Comparison of ENCODE assay signal across 18 cellular contexts in genomic region chr16:1731603-1732002, GRCh38.
"Had no signal": no experiment of that assay in that cellular context is flagged by ENCODE, and none has a peak within 500 bp of the region (broad histone marks: within the 10 kb centered on the region; RNA-seq: fewer than 3 reads in every experiment).

No MANE protein-coding gene starts in this region.

- DNase-seq: dermis blood vessel endothelial cell; esophagus squamous epithelium; foreskin fibroblast; hippocampal formation; kidney glomerular epithelial cell; mesendoderm; naive B cell; spleen; stimulated activated CD4-positive, alpha-beta T cell treated with anti-CD3 and anti-CD28 coated beads, Interleukin-15, amount 100 ng/mL, for 24 hours; stimulated activated CD4-positive, alpha-beta T cell treated with anti-CD3 and anti-CD28 coated beads, Interleukin-1b, Interleukin-23, amount 100 ng/mL, for 48 hours; stimulated activated CD4-positive, alpha-beta T cell treated with anti-CD3 and anti-CD28 coated beads, Interleukin-4, amount 100 ng/mL, for 24 hours; stimulated activated naive CD4-positive, alpha-beta T cell; thyroid gland; upper lobe of right lung had no signal

- H3K27ac Mint-ChIP-seq: nephron had no signal

- H3K27ac ChIP-seq: esophagus squamous epithelium, gastroesophageal sphincter, suprapubic skin, thyroid gland, upper lobe of right lung, vagina had no signal

- H3K27me3 ChIP-seq: esophagus squamous epithelium, gastroesophageal sphincter, spleen, suprapubic skin, thyroid gland, upper lobe of right lung, vagina had no signal

- ATAC-seq: gastroesophageal sphincter, upper lobe of right lung had no signal

- H3K4me3 Mint-ChIP-seq: naive B cell, nephron had no signal

- H3K4me1 Mint-ChIP-seq: nephron had no signal

- H3K9me3 ChIP-seq: esophagus squamous epithelium, gastroesophageal sphincter, spleen, suprapubic skin, thyroid gland, upper lobe of right lung, vagina had no signal

- H3K9me3 Mint-ChIP-seq: naive B cell, nephron had no signal

- H3K4me3 ChIP-seq: esophagus squamous epithelium, gastroesophageal sphincter, spleen, suprapubic skin, thyroid gland, upper lobe of right lung, vagina had no signal

- H3K4me1 ChIP-seq: esophagus squamous epithelium, gastroesophageal sphincter, thyroid gland, upper lobe of right lung, vagina had no signal

- H3K27me3 Mint-ChIP-seq: naive B cell had no signal
